In the genomic region with DNA sequence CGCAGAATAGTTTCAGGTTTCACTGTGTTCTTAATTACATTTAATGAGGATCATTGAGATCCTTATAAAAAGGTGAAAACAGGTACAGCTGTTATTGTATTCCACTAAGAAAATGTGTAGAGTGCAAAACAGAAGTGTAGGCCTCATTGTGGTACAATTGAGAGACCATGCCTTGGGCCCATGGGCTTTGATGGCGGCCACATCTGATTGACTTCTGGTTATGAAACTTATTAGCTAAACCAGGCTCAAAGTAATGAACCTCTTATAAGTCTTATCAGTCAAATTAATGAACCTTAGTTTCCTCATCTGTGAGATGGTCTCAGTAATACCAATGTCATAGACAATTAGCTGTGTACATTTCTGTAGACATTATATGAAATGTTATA, we compare ENCODE assay signal across 18 cellular contexts.
"Had no signal": no experiment of that assay in that cellular context is flagged by ENCODE, and none has a peak within 500 bp of the region (broad histone marks: within the 10 kb centered on the region; RNA-seq: fewer than 3 reads in every experiment).

No MANE protein-coding gene starts in this region.

- H3K9me3 Mint-ChIP-seq: brain; stimulated activated memory B cell treated with anti-CD40 and anti-IgM and Interleukin-4, amounts not matched to agents 10 μg/mL and 1 μg/mL and 100 μg/mL, for 72 hours had no signal

- H3K27ac ChIP-seq: colonic mucosa, esophagus squamous epithelium, ovary, uterus had no signal

- H3K27ac Mint-ChIP-seq: activated CD4-positive, alpha-beta T cell treated with anti-CD3 and anti-CD28 coated beads, Interleukin-2, amount 10 ng/mL, durations not matched to agents 24 days and 14 days; activated CD8-positive, alpha-beta T cell treated with anti-CD3 and anti-CD28 coated beads, Interleukin-2, amount 10 ng/mL, durations not matched to agents 7 days and 5 days; activated naive CD8-positive, alpha-beta T cell; stimulated activated memory B cell treated with anti-CD40 and anti-IgM and Interleukin-4, amounts not matched to agents 10 μg/mL and 1 μg/mL and 100 μg/mL, for 72 hours; T-helper 2 cell treated with Interferon-gamma antibody and Interleukin-4, amounts not matched to agents 5 μg/mL and 100 μg/mL, for 36 hours had no signal

- H3K9me3 ChIP-seq: colonic mucosa, esophagus squamous epithelium, ovary, uterus had no signal

- H3K27me3 ChIP-seq: colonic mucosa, ovary, uterus had no signal

- H3K4me3 Mint-ChIP-seq: activated CD4-positive, alpha-beta T cell treated with anti-CD3 and anti-CD28 coated beads, Interleukin-2, amount 10 ng/mL, durations not matched to agents 24 days and 14 days; activated CD8-positive, alpha-beta T cell treated with anti-CD3 and anti-CD28 coated beads, Interleukin-2, amount 10 ng/mL, durations not matched to agents 7 days and 5 days; activated naive CD8-positive, alpha-beta T cell; brain; stimulated activated memory B cell treated with anti-CD40 and anti-IgM and Interleukin-4, amounts not matched to agents 10 μg/mL and 1 μg/mL and 100 μg/mL, for 72 hours; T-helper 2 cell treated with Interferon-gamma antibody and Interleukin-4, amounts not matched to agents 5 μg/mL and 100 μg/mL, for 36 hours had no signal

- ATAC-seq: activated CD8-positive, alpha-beta T cell treated with anti-CD3 and anti-CD28 coated beads, Interleukin-2, amount 10 ng/mL, durations not matched to agents 7 days and 5 days; left ventricle myocardium superior had no signal

- H3K36me3 ChIP-seq: colonic mucosa, esophagus squamous epithelium, ovary, uterus had no signal

- DNase-seq: activated CD4-positive, alpha-beta T cell treated with anti-CD3 and anti-CD28 coated beads, Interleukin-2, amount 10 ng/mL, durations not matched to agents 24 days and 14 days; activated CD4-positive, CD25-positive, alpha-beta regulatory T cell; activated CD8-positive, alpha-beta T cell treated with anti-CD3 and anti-CD28 coated beads, Interleukin-2, amount 10 ng/mL, durations not matched to agents 7 days and 5 days; activated gamma-delta T cell treated with Interleukin-2 at 50 U/mL for 16 hours; amniotic stem cell; central memory CD4-positive, alpha-beta T cell; colonic mucosa; esophagus squamous epithelium; hypothalamus; left ventricle myocardium superior; mesendoderm; ovary; stimulated activated CD4-positive, alpha-beta T cell treated with anti-CD3 and anti-CD28 coated beads, Interleukin-2, amount 100 ng/mL, for 48 hours had no signal

- H3K36me3 Mint-ChIP-seq: activated naive CD8-positive, alpha-beta T cell; brain had no signal

- H3K27me3 Mint-ChIP-seq: activated naive CD8-positive, alpha-beta T cell; brain; stimulated activated memory B cell treated with anti-CD40 and anti-IgM and Interleukin-4, amounts not matched to agents 10 μg/mL and 1 μg/mL and 100 μg/mL, for 72 hours had no signal

- H3K4me3 ChIP-seq: colonic mucosa, esophagus squamous epithelium, ovary, uterus had no signal

- H3K4me1 ChIP-seq: colonic mucosa, uterus had no signal
